In genomic region chr15:40097096-40097967, GRCh38 we compare ENCODE assay signal across 9 cellular contexts. TPM values are rescaled to one million over a fixed set of nuclear protein-coding genes. Genes with fewer than 3 reads are reported as not detected.
DNase-seq lines count a peak whose midpoint lies in the region; ATAC-seq, FAIRE-seq and TF ChIP-seq lines count a peak whose summit lies in the region.
"Had no signal": no experiment of that assay in that cellular context is flagged by ENCODE, and none has a peak within 500 bp of the region (broad histone marks: within the 10 kb centered on the region; RNA-seq: fewer than 3 reads in every experiment).

No MANE protein-coding gene starts in this region.

- H3K27ac ChIP-seq in GM23248 (0 out of 2 replicates have a peak overlapping the region, but pooled peaks have one; percentile 90), SJCRH30 (peak overlapping the region; percentile 95), fibroblast of lung (ENCODE audit: insufficient read depth, low read length) (peak overlapping the region; percentile 92), small intestine (ENCODE audit: low read depth in 1 of 2, low read length in 1 of 2) (peak overlapping the region; percentile 70 to 78)

- H3K36me3 ChIP-seq in GM23248 (ENCODE audit: low read depth): no peaks in the 10 kb centered on the region
- no peaks in the 10 kb centered on the region for H3K36me3 ChIP-seq in SJCRH30
- no peaks in the 10 kb centered on the region for H3K36me3 ChIP-seq in fibroblast of lung (ENCODE audit: control insufficient read depth, insufficient read depth, low read length)
- H3K36me3 ChIP-seq in small intestine (ENCODE audit: control insufficient read depth in 2 of 2, insufficient read depth in 2 of 2, low read length in 2 of 2): no peaks in the 10 kb centered on the region

- peaks cover 19% of the 10 kb centered on the region for H3F3A ChIP-seq in GM23248 (ENCODE audit: insufficient read depth)

- DNase-seq in GM23248 (no peak), SJCRH30 (no peak), fibroblast of lung (ENCODE audit: low read depth in 2 of 2) (no peak), small intestine (no peak), NCI-H2227 treated with DMSO at 0.1 percent for 48 hours (lab: John Stamatoyannopoulos, UW) (no peak), DMS53 treated with DMSO at 0.1 percent for 48 hours (lab: John Stamatoyannopoulos, UW; ENCODE audit: unreplicated experiment) (no peak)
- DNase-seq: NCI-H82 had no signal

- H3K4me1 ChIP-seq in GM23248 (ENCODE audit: insufficient read depth) (peaks cover 40% of the 10 kb centered on the region), SJCRH30 (peaks cover 67% of the 10 kb centered on the region), fibroblast of lung (ENCODE audit: control insufficient read depth, extremely low read depth, insufficient read depth, low read length) (peaks cover 58% of the 10 kb centered on the region), small intestine (ENCODE audit: control insufficient read depth in 2 of 2, insufficient read depth in 1 of 2, low read depth in 1 of 2, low read length in 1 of 2) (peaks cover 26 to 31% of the 10 kb centered on the region in 2 donors)

- no peak for TF ChIP-seq CTCF in fibroblast of lung (conservative IDR thresholded peaks at IDR 0.05 in 1 of 2, IDR thresholded peaks at IDR 0.05 in 1 of 2; ENCODE audit: low read depth in 1 of 2, low read length in 2 of 2)

- in situ Hi-C loops in GM23248 (cut with MboI): no loop called here

- H3K4me3 ChIP-seq in GM23248: no peak overlapping the region
- no peak overlapping the region for H3K4me3 ChIP-seq in SJCRH30
- no peak overlapping the region for H3K4me3 ChIP-seq in fibroblast of lung (replicated peaks in 1 of 4; ENCODE audit: control extremely low read depth in 1 of 4, insufficient read depth in 1 of 4, low read depth in 3 of 4, low read length in 4 of 4)
- H3K4me3 ChIP-seq in small intestine (ENCODE audit: low read depth in 1 of 2, low read length in 2 of 2): no peak overlapping the region

- FAIRE-seq in small intestine (lab: Jason Lieb, UNC): no peak

- no peaks in the 10 kb centered on the region for H4K20me1 ChIP-seq in GM23248 (ENCODE audit: insufficient read depth)
- no peaks in the 10 kb centered on the region for H4K20me1 ChIP-seq in fibroblast of lung (ENCODE audit: control insufficient read depth, extremely low read depth, insufficient read depth, low read length)

- H3K4me2 ChIP-seq in GM23248 (ENCODE audit: unreplicated experiment) (no peak overlapping the region), fibroblast of lung (ENCODE audit: extremely low read depth, insufficient read depth, low read length) (peak overlapping the region; percentile 68)

- H3K9ac ChIP-seq in GM23248: peak overlapping the region; percentile 78
- peak overlapping the region; percentile 24 for H3K9ac ChIP-seq in fibroblast of lung (ENCODE audit: insufficient read depth, low read length)

- H3K79me2 ChIP-seq in GM23248 (ENCODE audit: insufficient read depth): no peaks in the 10 kb centered on the region
- H3K79me2 ChIP-seq in fibroblast of lung (ENCODE audit: control insufficient read depth, insufficient read depth, low read length): no peaks in the 10 kb centered on the region

- no peaks in the 10 kb centered on the region for H3K9me2 ChIP-seq in GM23248 (ENCODE audit: insufficient read depth)

- WGBS in GM23248 (ENCODE audit: low coverage in 1 of 2, low lambda C conversion rate in 2 of 2, missing lambda C conversion rate in 2 of 2), 2 experiments: 66 to 69% methylated on average over 10 of the region's 10 CpGs
- WGBS in small intestine, 3 donors: 72 to 88% (median 74%) methylated on average over 9 to 10 of the region's 10 CpGs

- ATAC-seq in GM21381 (IDR thresholded peaks at IDR 0.05; ENCODE audit: unreplicated experiment) (no peak), GM21717 (IDR thresholded peaks at IDR 0.05; ENCODE audit: unreplicated experiment) (no peak)

- H3K27me3 ChIP-seq in GM23248 (replicated peaks; ENCODE audit: insufficient read depth): no peaks in the 10 kb centered on the region
- H3K27me3 ChIP-seq in SJCRH30: no peaks in the 10 kb centered on the region
- H3K27me3 ChIP-seq in fibroblast of lung (ENCODE audit: control insufficient read depth, insufficient read depth, low read length): no peaks in the 10 kb centered on the region
- H3K27me3 ChIP-seq in small intestine (ENCODE audit: control insufficient read depth in 2 of 2, insufficient read depth in 2 of 2, low read length in 2 of 2): no peaks in the 10 kb centered on the region

- H2AFZ ChIP-seq in GM23248 (peak overlapping the region; percentile 65), fibroblast of lung (ENCODE audit: low read length) (peak overlapping the region; percentile 27)

- H3K9me3 ChIP-seq in GM23248 (ENCODE audit: low read depth) (no peaks in the 10 kb centered on the region), SJCRH30 (replicated peaks) (no peaks in the 10 kb centered on the region), fibroblast of lung (ENCODE audit: control insufficient read depth, insufficient read depth, low read depth, low read length) (no peaks in the 10 kb centered on the region), small intestine (ENCODE audit: control insufficient read depth, low read depth) (no peaks in the 10 kb centered on the region)

RNA-seq across cellular contexts. Expression of gene BMF, which starts 11.3 kb away (rescaled TPM):
- total RNA-seq in GM23248 (2014; rRNA removed; shearing (Covaris generic)): 1.1 and 2.7 TPM in 2 replicates
- 0.40 and 0.41 TPM in 2 replicates for polyA plus RNA-seq in GM23248 (2016; fragmentation: Nextera tagmentation; extraction: Ambion mirVana)
- 6.5 and 6.7 TPM in 2 replicates for total RNA-seq in SJCRH30 (2014; rRNA removed; shearing (Covaris generic))
- total RNA-seq in fibroblast of lung: 8.6 and 9.5 TPM in 2 replicates
- polyA plus RNA-seq in fibroblast of lung: 2.2 TPM in 2 replicates
- polyA plus RNA-seq in fibroblast of lung (2012): 1.4 and 2.1 TPM in 2 replicates
- 6.4 and 13.5 TPM in 2 replicates for polyA minus RNA-seq in fibroblast of lung (ENCODE audit: low replicate concordance)
- 10 to 100 TPM in 2 of 3 donors, 1 to 10 TPM in 1; 4.4 to 19.2 (median 15.2) TPM for polyA plus RNA-seq in small intestine

RNA-seq across cellular contexts. Expression of gene SRP14, which starts 58.4 kb away (rescaled TPM):
- total RNA-seq in GM23248 (2014; rRNA removed; shearing (Covaris generic)): 257 and 282 TPM in 2 replicates
- 789 and 796 TPM in 2 replicates for polyA plus RNA-seq in GM23248 (2016; fragmentation: Nextera tagmentation; extraction: Ambion mirVana)
- 406 and 411 TPM in 2 replicates for total RNA-seq in SJCRH30 (2014; rRNA removed; shearing (Covaris generic))
- 162 and 174 TPM in 2 replicates for total RNA-seq in fibroblast of lung
- polyA plus RNA-seq in fibroblast of lung: 434 and 465 TPM in 2 replicates
- 342 and 345 TPM in 2 replicates for polyA plus RNA-seq in fibroblast of lung (2012)
- polyA minus RNA-seq in fibroblast of lung (ENCODE audit: low replicate concordance): 9.0 and 17.0 TPM in 2 replicates
- polyA plus RNA-seq in small intestine: 100 to 1,000 TPM; 282 to 329 (median 318) TPM
